Comparison of ENCODE assay signal across 8 cellular contexts in the genomic region with DNA sequence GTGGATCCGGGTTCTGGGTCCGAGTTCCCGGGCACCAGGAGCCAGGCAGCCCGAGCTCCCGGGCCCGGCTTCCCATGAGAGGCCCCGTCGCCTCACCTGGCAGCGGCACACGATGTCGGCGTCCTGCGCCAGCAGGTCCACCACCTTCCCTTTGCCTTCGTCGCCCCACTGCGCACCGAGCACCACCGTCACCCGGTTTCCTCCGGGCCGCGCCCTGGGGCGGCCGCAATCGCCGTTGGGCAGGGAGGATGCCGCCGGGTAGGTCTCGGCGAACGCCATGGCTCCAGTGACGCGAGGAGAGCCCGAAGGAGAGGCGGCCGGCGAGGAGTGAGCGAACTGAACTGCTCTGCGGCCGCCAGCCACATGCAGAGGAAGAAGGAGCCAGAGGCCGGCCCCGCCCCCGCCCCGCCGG. TPM values are rescaled to one million over a fixed set of nuclear protein-coding genes. Genes with fewer than 3 reads are reported as not detected.
DNase-seq lines count a peak whose midpoint lies in the region; ATAC-seq and TF ChIP-seq lines count a peak whose summit lies in the region.

A gene (minus strand): TSS at position 371 of the 412 bp plus-strand sequence. CDS start 92 bp downstream, at position 279.

- in situ Hi-C loops in gastrocnemius medialis (cut with MboI; ENCODE audit: low sequenced_read_pairs in 4 of 4), result loop anchor here in 3 of 4 donors (5.0 to 25.0 kb wide), 4 partner anchors 196 to 561 kb away; a partner anchor contains a TSS

- H3K4me3 ChIP-seq in WERI-Rb-1 (ENCODE audit: low read depth, low read length) (peak within 1 kb of the TSS; percentile 100), gastrocnemius medialis (peak within 1 kb of the TSS; percentile 89 to 99 (median 94))

- H3K36me3 ChIP-seq in WERI-Rb-1 (peaks cover 6% of the 10 kb centered on the region), gastrocnemius medialis (no peaks in the 10 kb centered on the region)

- peak within 1 kb of the TSS; percentile 89 for H3K27ac ChIP-seq in WERI-Rb-1
- peak within 1 kb of the TSS; percentile 96 to 99 (median 98) for H3K27ac ChIP-seq in gastrocnemius medialis

- TF ChIP-seq CTCF in WERI-Rb-1 (IDR thresholded peaks at IDR 0.05; ENCODE audit: low read depth, low read length) (no peak), gastrocnemius medialis (IDR thresholded peaks at IDR 0.05 in 4 of 5, conservative IDR thresholded peaks at IDR 0.05 in 1 of 5) (no peak)

- H3K9me3 ChIP-seq in WERI-Rb-1 (ENCODE audit: severe bottlenecking), result peaks cover 6% of the 10 kb centered on the region
- no peaks in the 10 kb centered on the region for H3K9me3 ChIP-seq in gastrocnemius medialis

- TF ChIP-seq POLR2A in gastrocnemius medialis (IDR thresholded peaks at IDR 0.05), result peak; percentile 82 to 87

- peaks cover 44% of the 10 kb centered on the region for H3K4me1 Mint-ChIP-seq in activated T-cell treated with anti-CD3 and anti-CD28 coated beads, Interleukin-2, amount 50 U/mL, for 4 hours (ENCODE audit: low read depth)

- H3K4me1 ChIP-seq in gastrocnemius medialis, result peaks cover 28 to 34% of the 10 kb centered on the region in 2 donors

- no peaks in the 10 kb centered on the region for H3K9me3 Mint-ChIP-seq in activated T-cell treated with anti-CD3 and anti-CD28 coated beads, Interleukin-2, amount 50 U/mL, for 4 hours

- H3K27me3 Mint-ChIP-seq in activated T-cell treated with anti-CD3 and anti-CD28 coated beads, Interleukin-2, amount 50 U/mL, for 4 hours (ENCODE audit: low read depth), result no peaks in the 10 kb centered on the region

- ATAC-seq in activated T-cell treated with anti-CD3 and anti-CD28 coated beads, Interleukin-2, amount 50 U/mL, for 4 hours, result no peak
- ATAC-seq in gastrocnemius medialis, result peak; percentile 45 to 48
- ATAC-seq in GM21367 (IDR thresholded peaks at IDR 0.05; ENCODE audit: unreplicated experiment), result no peak

- H3K27me3 ChIP-seq in WERI-Rb-1 (ENCODE audit: insufficient read depth, low read depth, severe bottlenecking), result no peaks in the 10 kb centered on the region
- H3K27me3 ChIP-seq in gastrocnemius medialis, result no peaks in the 10 kb centered on the region

- peaks cover 11% of the 10 kb centered on the region for H3K36me3 Mint-ChIP-seq in activated T-cell treated with anti-CD3 and anti-CD28 coated beads, Interleukin-2, amount 50 U/mL, for 4 hours (ENCODE audit: insufficient read depth)

- peak within 1 kb of the TSS; percentile 97 for H3K4me3 Mint-ChIP-seq in activated T-cell treated with anti-CD3 and anti-CD28 coated beads, Interleukin-2, amount 50 U/mL, for 4 hours

- no peak for DNase-seq in activated T-cell treated with anti-CD3 and anti-CD28 coated beads, Interleukin-2, amount 50 U/mL, for 4 hours
- DNase-seq in activated T-cell treated with anti-CD3 and anti-CD28 coated beads, Interleukin-2, amount 50 U/mL, for 48 hours, result no peak
- DNase-seq in WERI-Rb-1, result no peak
- DNase-seq in glomerular endothelial cell (ENCODE audit: extremely low read depth, low read depth, low spot score), result no peak
- no peak for DNase-seq in gastrocnemius medialis
- DNase-seq in NCI-H69 (lab: John Stamatoyannopoulos, UW), result no peak
- no peak for DNase-seq in stimulated activated CD4-positive, alpha-beta T cell treated with anti-CD3 and anti-CD28 coated beads, Interleukin-1b, Interleukin-23, amount 100 ng/mL, for 48 hours

- intact Hi-C loops in gastrocnemius medialis (cut with DNase I; ENCODE audit: low total_unique reads), result loop anchor here (5.0 to 10.0 kb wide), 2 partner anchors 383 to 404 kb away; a partner anchor contains a TSS

RNA-seq across cellular contexts. Expression of the gene that starts here (rescaled TPM):
- 10 to 100 TPM; 52.3 to 61.3 (median 57.0) TPM for total RNA-seq in activated T-cell treated with anti-CD3 and anti-CD28 coated beads, Interleukin-2, amount 50 U/mL, for 4 hours
- total RNA-seq in glomerular endothelial cell (42.0 and 43.3 TPM in 2 replicates), gastrocnemius medialis (10 to 100 TPM in 2 of 4 donors, 1 to 10 TPM in 2; 8.0 to 18.4 (median 9.9) TPM)

Comparison
In these comparisons a context has a peak if more than half of its experiments do, and no peak if none do; other contexts are left out.
1. ATAC-seq: peak in gastrocnemius medialis (2 of 2); none in activated T-cell treated with anti-CD3 and anti-CD28 coated beads, Interleukin-2, amount 50 U/mL, for 4 hours (0 of 2) and GM21367 (single experiment).